Comparison of ENCODE assay signal across 1 cellular context in genomic region chrX:30706216-30706775, GRCh38.
TF ChIP-seq lines count a peak whose summit lies in the region.

No MANE protein-coding gene starts in this region.

TF ChIP-seq in GM23338, 12 proteins besides CTCF, POLR2A, EP300 and RAD21 (continued from another document):
- no peak for TF ChIP-seq ZNF462 (CRISPR knock-in tag; IDR thresholded peaks at IDR 0.05)
- TF ChIP-seq EZH2 (IDR thresholded peaks at IDR 0.05; ENCODE audit: low read depth, unreplicated experiment) = no peak
TF ChIP-seq in GM23338: peak in this region for 0.
